Comparison of ENCODE assay signal across 22 cellular contexts in genomic region chr5:174301848-174302625, GRCh38.
DNase-seq lines count a peak whose midpoint lies in the region; ATAC-seq, FAIRE-seq and TF ChIP-seq lines count a peak whose summit lies in the region.
"Had no signal": no experiment of that assay in that cellular context is flagged by ENCODE, and none has a peak within 500 bp of the region (broad histone marks: within the 10 kb centered on the region; RNA-seq: fewer than 3 reads in every experiment).

No MANE protein-coding gene starts in this region.

- 0 out of 2 replicates have a peak overlapping the region, but pooled peaks have one; percentile 9 for H2BK12ac ChIP-seq in H1 (ENCODE audit: low read depth, low read length)

- H3K4me1 ChIP-seq in HEK293 (ENCODE audit: control insufficient read depth, insufficient read depth, low read length): no peaks in the 10 kb centered on the region
- H3K4me1 ChIP-seq in H1 (replicated peaks in 1 of 4; ENCODE audit: control insufficient read depth in 3 of 4, insufficient read depth in 4 of 4, low read length in 3 of 4): peaks cover 2 to 12% (median 8%) of the 10 kb centered on the region in 4 experiments; a peak in 5 of 7 replicates

- CTCF ChIA-PET in GM10248 (lab: Yijun Ruan, JAX): interaction anchor here (1.5 to 4.5 kb wide), 2 partner anchors 9 to 25 kb away, joined by 3 to 38 read pairs; no protein-coding TSS in a partner anchor
- CTCF ChIA-PET in HEK293 (lab: Yijun Ruan, JAX): interaction anchor here (0.9 kb wide), 1 partner anchor 10 kb away, joined by 3 read pairs; no protein-coding TSS in a partner anchor
- CTCF ChIA-PET in H1 (lab: Charles Lee; ENCODE audit: partially characterized antibody): interaction anchor here (0.8 to 13.2 kb wide), 9 partner anchors 9 to 255 kb away, joined by 3 to 174 read pairs (median 5); partner anchors contain the start of gene NSG2

- no peak overlapping the region for H2BK5ac ChIP-seq in H1 (ENCODE audit: low read depth, low read length)

- 90% methylated on average over 9 of the region's 10 CpGs; no CpG with 5 or more reads in 1 of the 2 experiments for WGBS in H1 (ENCODE audit: extremely low coverage in 1 of 2, insufficient coverage in 1 of 2, insufficient read length in 1 of 2, insufficient replicate concordance in 2 of 2, low coverage in 1 of 2, low lambda C conversion rate in 2 of 2, missing lambda C conversion rate in 1 of 2), 2 experiments

- H4K8ac ChIP-seq in H1 (ENCODE audit: extremely low read depth, insufficient read depth, low read length): no peak overlapping the region

- H3K36me3 ChIP-seq in HEK293 (ENCODE audit: control insufficient read depth in 2 of 2, insufficient read depth in 1 of 2, low read length in 2 of 2) (no peaks in the 10 kb centered on the region), H1 (ENCODE audit: control insufficient read depth in 2 of 4, insufficient read depth in 4 of 4, low read length in 3 of 4) (no peaks in the 10 kb centered on the region)
- H3K36me3 ChIP-seq: BLaER1, MG63 had no signal

- H3K79me2 ChIP-seq in H1 (ENCODE audit: control insufficient read depth in 1 of 2, insufficient read depth in 2 of 2, low read length in 2 of 2): no peaks in the 10 kb centered on the region

- H2AK5ac ChIP-seq in H1 (ENCODE audit: low read depth, low read length): no peak overlapping the region

- H3K4me3 ChIP-seq in HEK293 (ENCODE audit: low read depth, low read length) (no peak overlapping the region), H1 (ENCODE audit: extremely low read depth in 1 of 4, insufficient read depth in 2 of 4, low read depth in 3 of 4, low read length in 4 of 4) (no peak overlapping the region)
- H3K4me3 ChIP-seq: BLaER1, MG63 had no signal

- TF ChIP-seq CTCF in GM10248 (IDR thresholded peaks at IDR 0.05; ENCODE audit: control extremely low read depth, extremely low read depth, low read depth, missing control alignments) (no peak), HEK293 (tag by site-specific recombination; IDR thresholded peaks at IDR 0.05) (no peak), H1 (IDR thresholded peaks at IDR 0.05; ENCODE audit: control extremely low read depth in 1 of 3, insufficient read depth in 1 of 3, low read depth in 1 of 3, low read length in 3 of 3) (no peak)

- DNase-seq in GM10248 (ENCODE audit: extremely low spot score) (peak; percentile 4), H1 (ENCODE audit: low read depth in 1 of 2, low spot score in 2 of 2) (peak in 1 of 2 experiments; percentile 31), sciatic nerve (ENCODE audit: low spot score) (no peak), NCI-H446 treated with DMSO at 0.1 percent for 48 hours (lab: John Stamatoyannopoulos, UW) (no peak), CD1c-positive myeloid dendritic cell (ENCODE audit: extremely low spot score) (no peak)
- DNase-seq: CD4-positive, alpha-beta T cell; GOT3; KG1; MG63; NCI-H1048; NCI-H1694; NCI-H2029 treated with DMSO at 0.1 percent for 48 hours; NCI-H526 treated with DMSO at 0.1 percent for 48 hours; RPMI8226; SHP77 treated with DMSO at 0.1 percent for 48 hours had no signal

- no peak overlapping the region; the same call in 1 of the 2 replicates for H3K18ac ChIP-seq in H1 (ENCODE audit: extremely low read depth, low read length)

- H3K9me3 ChIP-seq in HEK293 (ENCODE audit: control insufficient read depth, insufficient read depth, low read depth, low read length) (no peaks in the 10 kb centered on the region), H1 (ENCODE audit: insufficient read depth in 2 of 2, low read depth in 1 of 2, low read length in 1 of 2) (no peaks in the 10 kb centered on the region)

- intact Hi-C loops in sciatic nerve (cut with DNase I): no loop called here

- H2AFZ ChIP-seq in H1 (ENCODE audit: low read length): no peak overlapping the region

- H3K79me1 ChIP-seq in H1 (ENCODE audit: low read depth, low read length): no peaks in the 10 kb centered on the region

- peaks cover 0 to 3% (median 1%) of the 10 kb centered on the region in 4 experiments; a peak in 1 of 7 replicates for H3K27me3 ChIP-seq in H1 (replicated peaks in 1 of 4; ENCODE audit: control insufficient read depth in 3 of 4, extremely low read depth in 1 of 4, insufficient read depth in 3 of 4, low read length in 3 of 4)
- H3K27me3 ChIP-seq: BLaER1 had no signal

- POLR2A ChIA-PET in GM10248 (lab: Yijun Ruan, JAX): no interaction called here
- POLR2A ChIA-PET in HEK293 (lab: Yijun Ruan, JAX): no interaction called here
- POLR2A ChIA-PET in H1 (lab: Charles Lee; ENCODE audit: partially characterized antibody): no interaction called here

- no peak for FAIRE-seq in H1 (lab: Jason Lieb, UNC)
- FAIRE-seq: A204.1, D721Med, HepG2 had no signal

- no peak overlapping the region for H3K23ac ChIP-seq in H1 (ENCODE audit: insufficient read length)

- H2BK120ac ChIP-seq in H1 (replicated peaks; ENCODE audit: low read depth, low read length): no peak overlapping the region

- peak overlapping the region; percentile 2 for H4K91ac ChIP-seq in H1 (replicated peaks; ENCODE audit: insufficient read length, low read length)

- ATAC-seq in sciatic nerve (peak; percentile 23), HG03378 (IDR thresholded peaks at IDR 0.05; ENCODE audit: unreplicated experiment) (no peak)
- ATAC-seq: HCT116, HepG2 had no signal

- no peak overlapping the region for H3K14ac ChIP-seq in H1 (ENCODE audit: insufficient read length)

- H3K9ac ChIP-seq in H1 (replicated peaks in 1 of 4; ENCODE audit: extremely low read depth in 1 of 4, low read depth in 3 of 4, low read length in 3 of 4): no peak overlapping the region
- H3K9ac ChIP-seq: BLaER1 had no signal

- no peak overlapping the region for H3K4ac ChIP-seq in H1 (replicated peaks; ENCODE audit: insufficient read length, low read depth, low read length)

- TF ChIP-seq EP300 in H1 (IDR thresholded peaks at IDR 0.05; ENCODE audit: borderline replicate concordance in 1 of 2, low read depth in 2 of 2, low read length in 2 of 2): no peak

- H3K56ac ChIP-seq in H1 (replicated peaks; ENCODE audit: insufficient read length, low read depth, low read length): no peak overlapping the region

- H3K27ac ChIP-seq in HEK293 (ENCODE audit: extremely low read depth, low read depth, low read length) (no peak overlapping the region), H1 (ENCODE audit: low read depth, low read length) (no peak overlapping the region)
- H3K27ac ChIP-seq: BLaER1 had no signal

- H3K23me2 ChIP-seq in H1 (ENCODE audit: low read depth, low read length): no peaks in the 10 kb centered on the region

- no peak overlapping the region for H4K5ac ChIP-seq in H1 (ENCODE audit: insufficient read length, low read depth, low read length)

- H3K4me2 ChIP-seq in H1 (ENCODE audit: insufficient read depth in 1 of 2, low read depth in 2 of 2, low read length in 2 of 2): peak overlapping the region; percentile 2 to 50; a peak in 2 of 4 replicates

- H2BK20ac ChIP-seq in H1 (ENCODE audit: low read length): 0 out of 2 replicates have a peak overlapping the region, but pooled peaks have one; percentile 48

- no peak for TF ChIP-seq RAD21 in H1 (IDR thresholded peaks at IDR 0.05 in 1 of 2, conservative IDR thresholded peaks at IDR 0.05 in 1 of 2; ENCODE audit: low read depth in 2 of 2, low read length in 2 of 2)

- no peaks in the 10 kb centered on the region for H4K20me1 ChIP-seq in H1 (replicated peaks in 1 of 2; ENCODE audit: control insufficient read depth in 1 of 2, insufficient read depth in 2 of 2, low read length in 2 of 2)
- H4K20me1 ChIP-seq: BLaER1 had no signal

- no peak overlapping the region for H2BK15ac ChIP-seq in H1 (ENCODE audit: low read length)

- no peak for TF ChIP-seq POLR2A in H1 (IDR thresholded peaks at IDR 0.05; ENCODE audit: control extremely low read depth in 1 of 2, low read depth in 2 of 2, low read length in 2 of 2)

TF ChIP-seq in HEK293, 187 proteins besides CTCF, POLR2A, EP300 and RAD21:
- TF ChIP-seq ZNF768 (tag by site-specific recombination; IDR thresholded peaks at IDR 0.05) (peak; percentile 52; the same call in 1 of the 2 replicates), SETDB1 (IDR thresholded peaks at IDR 0.05; ENCODE audit: insufficient read length, low read length) (no peak), EGR2 (tag by site-specific recombination; IDR thresholded peaks at IDR 0.05; ENCODE audit: low read depth) (no peak), ZNF623 (tag by site-specific recombination; IDR thresholded peaks at IDR 0.05) (peak; percentile 57), SP7 (tag by site-specific recombination; IDR thresholded peaks at IDR 0.05) (no peak)
TF ChIP-seq in HEK293: peak in this region for 2.

TF ChIP-seq in H1, 55 proteins besides CTCF, POLR2A, EP300 and RAD21:
- TF ChIP-seq EZH2 (IDR thresholded peaks at IDR 0.05; ENCODE audit: low read depth, low read length, severe bottlenecking) (no peak), ATF2 (IDR thresholded peaks at IDR 0.05; ENCODE audit: low read length) (no peak), SAP30 (IDR thresholded peaks at IDR 0.05; ENCODE audit: insufficient read depth, insufficient replicate concordance, low read length) (no peak), KDM1A (IDR thresholded peaks at IDR 0.05; ENCODE audit: borderline replicate concordance, low read length) (peak; percentile 54; the same call in 1 of the 2 replicates)
